In the genomic region with DNA sequence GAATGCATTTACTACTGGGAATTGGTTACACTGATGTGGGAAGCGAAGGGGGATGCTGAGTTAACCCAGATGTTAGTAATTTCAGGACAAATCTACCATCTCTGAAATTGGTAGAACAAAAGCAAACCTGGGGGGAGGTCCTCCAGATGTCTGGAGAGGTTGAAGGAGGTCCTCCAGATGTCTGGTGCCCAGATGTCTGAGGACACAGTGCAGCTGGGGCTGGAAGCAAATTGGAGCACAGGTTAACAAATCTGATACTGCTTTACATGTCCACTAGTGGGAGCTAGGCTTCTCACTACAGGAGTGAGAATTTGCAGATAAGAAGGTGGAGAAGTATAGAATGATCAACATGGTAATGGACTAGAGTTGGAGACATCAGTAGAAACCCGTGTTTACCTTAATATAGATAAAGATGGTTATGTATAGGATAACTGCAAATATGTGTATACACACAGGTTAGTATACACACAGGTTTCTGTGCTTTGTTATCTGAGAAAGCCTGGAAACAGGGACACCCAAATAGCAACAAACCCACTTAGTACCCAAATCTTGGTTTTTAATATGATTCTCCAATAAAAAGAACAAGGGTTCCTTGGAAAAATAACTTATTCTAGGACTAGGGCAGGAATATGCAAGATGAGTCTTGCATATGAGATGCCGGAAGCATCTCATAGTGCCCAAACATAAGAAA, we compare ENCODE assay signal across 10 cellular contexts.
A peak's percentile ranks its signal among the peaks of the same experiment; 100 is the strongest.
DNase-seq lines count a peak whose midpoint lies in the region; ATAC-seq, FAIRE-seq and TF ChIP-seq lines count a peak whose summit lies in the region.
"Had no signal": no experiment of that assay in that cellular context is flagged by ENCODE, and none has a peak within 500 bp of the region (broad histone marks: within the 10 kb centered on the region; RNA-seq: fewer than 3 reads in every experiment).

No MANE protein-coding gene starts in this region.

- H2BK12ac ChIP-seq in H1 (ENCODE audit: low read depth, low read length) = no peak overlapping the region

- H4K91ac ChIP-seq in H1 (replicated peaks; ENCODE audit: insufficient read length, low read length) = no peak overlapping the region

- no peak for TF ChIP-seq EP300 in H1 (IDR thresholded peaks at IDR 0.05; ENCODE audit: borderline replicate concordance in 1 of 2, low read depth in 2 of 2, low read length in 2 of 2)

- CTCF ChIA-PET in H1 (lab: Charles Lee; ENCODE audit: partially characterized antibody) = interaction anchor here (0.7 to 1.2 kb wide), 4 partner anchors 10 to 562 kb away, joined by 3 to 4 read pairs (median 3); no protein-coding TSS in a partner anchor

- DNase-seq in ACHN (peak; percentile 49), Karpas-422 (peak; percentile 71), H1 (ENCODE audit: low read depth in 1 of 2, low spot score in 2 of 2) (no peak), NCI-H1694 treated with DMSO at 0.1 percent for 48 hours (lab: John Stamatoyannopoulos, UW) (no peak), ecto neural progenitor cell (ENCODE audit: low spot score) (no peak)
- DNase-seq in stimulated activated CD8-positive, alpha-beta memory T cell treated with anti-CD3 and anti-CD28 coated beads, Interleukin-4, amount 100 ng/mL, for 48 hours = no peak
- no peak for DNase-seq in stimulated activated CD4-positive, alpha-beta T cell treated with anti-CD3 and anti-CD28 coated beads, Interleukin-12 subunit alpha, Interleukin-12 subunit beta, amount 100 ng/mL, for 4 hours
- DNase-seq: Right ventricle myocardium superior had no signal

- H3K9me2 ChIP-seq in Karpas-422 (replicated peaks; ENCODE audit: insufficient read depth, low read length) = no peaks in the 10 kb centered on the region

- no peak overlapping the region for H4K5ac ChIP-seq in H1 (ENCODE audit: insufficient read length, low read depth, low read length)

- TF ChIP-seq POLR2A in H1 (IDR thresholded peaks at IDR 0.05; ENCODE audit: control extremely low read depth in 1 of 2, low read depth in 2 of 2, low read length in 2 of 2) = no peak

- H3K14ac ChIP-seq in H1 (ENCODE audit: insufficient read length) = no peak overlapping the region

- H3K27me3 ChIP-seq in Karpas-422 (ENCODE audit: low read length) (no peaks in the 10 kb centered on the region), H1 (replicated peaks in 1 of 4; ENCODE audit: control insufficient read depth in 3 of 4, extremely low read depth in 1 of 4, insufficient read depth in 3 of 4, low read length in 3 of 4) (no peaks in the 10 kb centered on the region)

- H3K79me1 ChIP-seq in H1 (ENCODE audit: low read depth, low read length) = no peaks in the 10 kb centered on the region

- no peak overlapping the region for H2BK15ac ChIP-seq in H1 (ENCODE audit: low read length)

- WGBS in H1 (ENCODE audit: extremely low coverage in 1 of 2, insufficient coverage in 1 of 2, insufficient read length in 1 of 2, insufficient replicate concordance in 2 of 2, low coverage in 1 of 2, low lambda C conversion rate in 2 of 2, missing lambda C conversion rate in 1 of 2), 2 experiments = 93% methylated on average over 3 of the region's 3 CpGs; no CpG with 5 or more reads in 1 of the 2 experiments

- no peaks in the 10 kb centered on the region for H3K9me3 ChIP-seq in Karpas-422 (ENCODE audit: low read length)
- H3K9me3 ChIP-seq in H1 (ENCODE audit: insufficient read depth in 2 of 2, low read depth in 1 of 2, low read length in 1 of 2) = no peaks in the 10 kb centered on the region

- H3K27ac ChIP-seq in Karpas-422 (ENCODE audit: low read length) (no peak overlapping the region), H1 (ENCODE audit: low read depth, low read length) (no peak overlapping the region)

- no peak overlapping the region for H3K4ac ChIP-seq in H1 (replicated peaks; ENCODE audit: insufficient read length, low read depth, low read length)

- no peak overlapping the region for H4K8ac ChIP-seq in H1 (ENCODE audit: extremely low read depth, insufficient read depth, low read length)

- no peaks in the 10 kb centered on the region for H3K23me2 ChIP-seq in H1 (ENCODE audit: low read depth, low read length)

- no peak overlapping the region for H2AK5ac ChIP-seq in H1 (ENCODE audit: low read depth, low read length)

- no peak overlapping the region for H3K18ac ChIP-seq in H1 (ENCODE audit: extremely low read depth, low read length)

- no peak overlapping the region for H3K9ac ChIP-seq in Karpas-422 (ENCODE audit: low read length)
- no peak overlapping the region for H3K9ac ChIP-seq in H1 (replicated peaks in 1 of 4; ENCODE audit: extremely low read depth in 1 of 4, low read depth in 3 of 4, low read length in 3 of 4)

- no peak overlapping the region for H2AFZ ChIP-seq in Karpas-422 (ENCODE audit: low read length)
- no peak overlapping the region for H2AFZ ChIP-seq in H1 (ENCODE audit: low read length)

- no peak overlapping the region for H3K4me2 ChIP-seq in Karpas-422 (ENCODE audit: low read depth, low read length, poor library complexity, severe bottlenecking)
- H3K4me2 ChIP-seq in H1 (ENCODE audit: insufficient read depth in 1 of 2, low read depth in 2 of 2, low read length in 2 of 2) = no peak overlapping the region

- in situ Hi-C loops in ACHN (cut with HindIII; ENCODE audit: low pct_ligation_motif_present, low pct_unique_long_range_greater_than_20kb, low sequenced_read_pairs) = no loop called here

- TF ChIP-seq CTCF in H1 (IDR thresholded peaks at IDR 0.05; ENCODE audit: control extremely low read depth in 1 of 3, insufficient read depth in 1 of 3, low read depth in 1 of 3, low read length in 3 of 3) = peak; percentile 4 to 50 (median 7); a peak in 3 of 4 replicates

- H3K56ac ChIP-seq in H1 (replicated peaks; ENCODE audit: insufficient read length, low read depth, low read length) = no peak overlapping the region

- FAIRE-seq in H1 (lab: Jason Lieb, UNC) = no peak
- FAIRE-seq: GM18507 had no signal

- no peak overlapping the region for H2BK5ac ChIP-seq in H1 (ENCODE audit: low read depth, low read length)

- peak; percentile 47 for ATAC-seq in GM18519 (IDR thresholded peaks at IDR 0.05; ENCODE audit: low FRiP score, unreplicated experiment)

- H3K4me3 ChIP-seq in Karpas-422 (ENCODE audit: low read length) (no peak overlapping the region), H1 (ENCODE audit: extremely low read depth in 1 of 4, insufficient read depth in 2 of 4, low read depth in 3 of 4, low read length in 4 of 4) (no peak overlapping the region)

- no peak overlapping the region for H2BK120ac ChIP-seq in H1 (replicated peaks; ENCODE audit: low read depth, low read length)

- POLR2A ChIA-PET in H1 (lab: Charles Lee; ENCODE audit: partially characterized antibody) = no interaction called here

- TF ChIP-seq RAD21 in H1 (IDR thresholded peaks at IDR 0.05 in 1 of 2, conservative IDR thresholded peaks at IDR 0.05 in 1 of 2; ENCODE audit: low read depth in 2 of 2, low read length in 2 of 2) = peak; percentile 25 to 33; a peak in 3 of 4 replicates

- H3K36me3 ChIP-seq in Karpas-422 (ENCODE audit: insufficient read depth, low read length) (no peaks in the 10 kb centered on the region), H1 (ENCODE audit: control insufficient read depth in 2 of 4, insufficient read depth in 4 of 4, low read length in 3 of 4) (no peaks in the 10 kb centered on the region)

- no peaks in the 10 kb centered on the region for H3K4me1 ChIP-seq in Karpas-422 (ENCODE audit: low read length)
- peaks cover 0 to 6% (median 3%) of the 10 kb centered on the region in 4 experiments; a peak in 3 of 7 replicates for H3K4me1 ChIP-seq in H1 (replicated peaks in 1 of 4; ENCODE audit: control insufficient read depth in 3 of 4, insufficient read depth in 4 of 4, low read length in 3 of 4)

- H3K79me2 ChIP-seq in Karpas-422 (ENCODE audit: low read length) (no peaks in the 10 kb centered on the region), H1 (ENCODE audit: control insufficient read depth in 1 of 2, insufficient read depth in 2 of 2, low read length in 2 of 2) (no peaks in the 10 kb centered on the region)

- no peak overlapping the region for H2BK20ac ChIP-seq in H1 (ENCODE audit: low read length)

- no peak overlapping the region for H3K23ac ChIP-seq in H1 (ENCODE audit: insufficient read length)

- no peaks in the 10 kb centered on the region for H4K20me1 ChIP-seq in Karpas-422 (ENCODE audit: insufficient read depth, low read depth, low read length)
- no peaks in the 10 kb centered on the region for H4K20me1 ChIP-seq in H1 (replicated peaks in 1 of 2; ENCODE audit: control insufficient read depth in 1 of 2, insufficient read depth in 2 of 2, low read length in 2 of 2)

TF ChIP-seq in H1, 55 proteins besides CTCF, POLR2A, EP300 and RAD21 (continues in another document):
- TF ChIP-seq NANOG (IDR thresholded peaks at IDR 0.05; ENCODE audit: insufficient read depth, low read depth, low read length, poor library complexity, severe bottlenecking) = no peak
- TF ChIP-seq SAP30 (IDR thresholded peaks at IDR 0.05; ENCODE audit: insufficient read depth, insufficient replicate concordance, low read length) = no peak
- no peak for TF ChIP-seq CEBPB (IDR thresholded peaks at IDR 0.05; ENCODE audit: low read depth, low read length)
- TF ChIP-seq CHD1 (IDR thresholded peaks at IDR 0.05; ENCODE audit: low read depth, low read length) = no peak
- no peak for TF ChIP-seq BCL11A (IDR thresholded peaks at IDR 0.05; ENCODE audit: low read depth in 2 of 2, low read length in 2 of 2)
- TF ChIP-seq SRF (IDR thresholded peaks at IDR 0.05; ENCODE audit: low read depth, low read length) = no peak
- no peak for TF ChIP-seq CBX8 (IDR thresholded peaks at IDR 0.05; ENCODE audit: borderline replicate concordance, low read depth, low read length)
- TF ChIP-seq POU5F1 (IDR thresholded peaks at IDR 0.05; ENCODE audit: low read depth, low read length) = no peak
- TF ChIP-seq EGR1 (IDR thresholded peaks at IDR 0.05; ENCODE audit: borderline replicate concordance, low read depth, low read length) = no peak
- TF ChIP-seq GABPA (IDR thresholded peaks at IDR 0.05; ENCODE audit: borderline replicate concordance, insufficient read depth, low read length) = no peak
- TF ChIP-seq TBP (IDR thresholded peaks at IDR 0.05; ENCODE audit: low read depth, low read length) = no peak
- TF ChIP-seq TEAD4 (IDR thresholded peaks at IDR 0.05; ENCODE audit: low read depth, low read length) = no peak

Comparison
In these comparisons a context has a peak if more than half of its experiments do, and no peak if none do; other contexts are left out.
1. DNase-seq: peak in ACHN (single experiment) and Karpas-422 (single experiment); none in H1 (0 of 2), NCI-H1694 treated with DMSO at 0.1 percent for 48 hours (single experiment), stimulated activated CD8-positive, alpha-beta memory T cell treated with anti-CD3 and anti-CD28 coated beads, Interleukin-4, amount 100 ng/mL, for 48 hours (single experiment), ecto neural progenitor cell (single experiment) and stimulated activated CD4-positive, alpha-beta T cell treated with anti-CD3 and anti-CD28 coated beads, Interleukin-12 subunit alpha, Interleukin-12 subunit beta, amount 100 ng/mL, for 4 hours (single experiment).